In genomic region chr22:41524809-41525449, GRCh38 we compare ENCODE assay signal across 8 cellular contexts. TPM values are rescaled to one million over a fixed set of nuclear protein-coding genes. Genes with fewer than 3 reads are reported as not detected.
DNase-seq lines count a peak whose midpoint lies in the region; ATAC-seq and TF ChIP-seq lines count a peak whose summit lies in the region.

No MANE protein-coding gene starts in this region.

- CTCF ChIA-PET in Caco-2 (lab: Charles Lee): interaction anchor here (1.2 kb wide), 1 partner anchor 121 kb away, joined by 4 read pairs; no protein-coding TSS in a partner anchor
- CTCF ChIA-PET in activated B cell treated with CpG ODN at 0.5 μM for 24 hours (lab: Charles Lee): interaction anchor here (6.2 kb wide), 1 partner anchor 122 kb away, joined by 111 read pairs; no protein-coding TSS in a partner anchor

- no peak overlapping the region for H3K27ac ChIP-seq in SJCRH30

- POLR2A ChIA-PET in Caco-2 (lab: Charles Lee): interaction anchor here (0.9 kb wide), 1 partner anchor 79 kb away, joined by 4 read pairs; the partner anchor contains the start of gene TOB2
- POLR2A ChIA-PET in activated B cell treated with CpG ODN at 0.5 μM for 24 hours (lab: Charles Lee): interaction anchor here (0.6 to 2.5 kb wide), 5 partner anchors 47 to 121 kb away, joined by 3 to 6 read pairs (median 6); partner anchors contain the start of genes ACO2, PHF5A and TOB2

- H3K9me3 ChIP-seq in Caco-2: no peaks in the 10 kb centered on the region
- H3K9me3 ChIP-seq in SJCRH30 (replicated peaks): no peaks in the 10 kb centered on the region

- H3K4me3 Mint-ChIP-seq in Caco-2 (ENCODE audit: unreplicated experiment) (no peak overlapping the region), activated B cell treated with CpG ODN at 0.5 μM for 24 hours (no peak overlapping the region), chondrocyte (ENCODE audit: unreplicated experiment) (peak overlapping the region; percentile 38)

- intact Hi-C loops in Caco-2 (cut with micrococcal nuclease; ENCODE audit: unreplicated experiment) (no loop called here), activated B cell treated with CpG ODN at 0.5 μM for 24 hours (cut with micrococcal nuclease) (no loop called here), sciatic nerve (cut with DNase I) (no loop called here)

- DNase-seq in Caco-2: no peak
- no peak for DNase-seq in activated B cell treated with CpG ODN at 0.5 μM for 24 hours
- DNase-seq in chondrocyte (ENCODE audit: low spot score): no peak
- no peak for DNase-seq in sciatic nerve (ENCODE audit: low spot score)
- no peak for DNase-seq in SJCRH30

- ATAC-seq in activated B cell treated with CpG ODN at 0.5 μM for 24 hours (ENCODE audit: low read depth): peak; percentile 53
- ATAC-seq in sciatic nerve: peak; percentile 53
- ATAC-seq in GM21723 (IDR thresholded peaks at IDR 0.05; ENCODE audit: unreplicated experiment): no peak
- no peak for ATAC-seq in GM19023 (IDR thresholded peaks at IDR 0.05; ENCODE audit: unreplicated experiment)
- no peak for ATAC-seq in GM21367 (IDR thresholded peaks at IDR 0.05; ENCODE audit: unreplicated experiment)

- TF ChIP-seq CTCF in Caco-2 (IDR thresholded peaks at IDR 0.05; ENCODE audit: insufficient read depth in 1 of 2, low read depth in 1 of 2, low read length in 1 of 2, severe bottlenecking in 1 of 2, unreplicated experiment in 1 of 2) (no peak), activated B cell treated with CpG ODN at 0.5 μM for 24 hours (IDR thresholded peaks at IDR 0.05) (no peak), chondrocyte (IDR thresholded peaks at IDR 0.05) (no peak)

- H3K9me3 Mint-ChIP-seq in Caco-2 (ENCODE audit: unreplicated experiment): no peaks in the 10 kb centered on the region
- no peaks in the 10 kb centered on the region for H3K9me3 Mint-ChIP-seq in activated B cell treated with CpG ODN at 0.5 μM for 24 hours
- H3K9me3 Mint-ChIP-seq in chondrocyte (ENCODE audit: low read depth): no peaks in the 10 kb centered on the region

- BruUV-seq in Caco-2 (replicated peaks; lab: Mats Ljungman, UMichigan): no TSS peak

- H3K27me3 Mint-ChIP-seq in Caco-2 (ENCODE audit: insufficient read depth, unreplicated experiment) (no peaks in the 10 kb centered on the region), activated B cell treated with CpG ODN at 0.5 μM for 24 hours (no peaks in the 10 kb centered on the region), chondrocyte (ENCODE audit: low read depth) (no peaks in the 10 kb centered on the region)

- H3K4me1 Mint-ChIP-seq in Caco-2 (ENCODE audit: low read depth, unreplicated experiment): peaks cover 7% of the 10 kb centered on the region
- H3K4me1 Mint-ChIP-seq in activated B cell treated with CpG ODN at 0.5 μM for 24 hours: peaks cover 19% of the 10 kb centered on the region
- H3K4me1 Mint-ChIP-seq in chondrocyte (ENCODE audit: low read depth): peaks cover 14% of the 10 kb centered on the region

- H3K4me3 ChIP-seq in Caco-2 (ENCODE audit: low read depth, low read length) (no peak overlapping the region), SJCRH30 (no peak overlapping the region)

- H3K36me3 Mint-ChIP-seq in Caco-2 (ENCODE audit: insufficient read depth, unreplicated experiment) (peaks cover 98% of the 10 kb centered on the region), activated B cell treated with CpG ODN at 0.5 μM for 24 hours (ENCODE audit: low read depth) (peaks cover 76% of the 10 kb centered on the region), chondrocyte (ENCODE audit: low read depth) (peaks cover 6% of the 10 kb centered on the region)

- H3K36me3 ChIP-seq in Caco-2 (ENCODE audit: control insufficient read depth, insufficient read depth, low read length) (peaks cover 9% of the 10 kb centered on the region), SJCRH30 (peaks cover 23% of the 10 kb centered on the region)

- H3K27ac Mint-ChIP-seq in Caco-2 (ENCODE audit: unreplicated experiment) (peak overlapping the region; percentile 36), activated B cell treated with CpG ODN at 0.5 μM for 24 hours (peak overlapping the region; percentile 46), chondrocyte (ENCODE audit: unreplicated experiment) (peak overlapping the region; percentile 83)

- H3K27me3 ChIP-seq in Caco-2 (replicated peaks; ENCODE audit: control insufficient read depth, insufficient read depth, low read length) (no peaks in the 10 kb centered on the region), SJCRH30 (no peaks in the 10 kb centered on the region)

- H3K4me1 ChIP-seq in Caco-2: no peaks in the 10 kb centered on the region
- peaks cover 6% of the 10 kb centered on the region; the same call in 1 of the 2 replicates for H3K4me1 ChIP-seq in SJCRH30

RNA-seq across cellular contexts. Expression of gene POLR3H, which starts 19.3 kb away (rescaled TPM):
- 42.2 and 45.4 TPM in 2 replicates for total RNA-seq in Caco-2 (2022)
- 39.0 and 43.9 TPM in 2 replicates for total RNA-seq in activated B cell treated with CpG ODN at 0.5 μM for 24 hours
- total RNA-seq in chondrocyte: 39.6 to 57.3 TPM (median 41.5 TPM) in 3 replicates
- 26.6 TPM for total RNA-seq in sciatic nerve
- total RNA-seq in SJCRH30 (2014; rRNA removed; shearing (Covaris generic)): 12.9 and 14.7 TPM in 2 replicates

RNA-seq across cellular contexts. Expression of gene CSDC2, which starts 35.9 kb away (rescaled TPM):
- total RNA-seq in Caco-2 (2022) (0.37 and 0.41 TPM in 2 replicates), activated B cell treated with CpG ODN at 0.5 μM for 24 hours (not detected in 2 replicates), chondrocyte (12.7 to 21.7 TPM (median 20.9 TPM) in 3 replicates), sciatic nerve (1.6 TPM)
- total RNA-seq in SJCRH30 (2014; rRNA removed; shearing (Covaris generic)): 3.1 and 3.7 TPM in 2 replicates

RNA-seq across cellular contexts. Expression of gene ACO2, which starts 56.0 kb away (rescaled TPM):
- 90.5 and 95.5 TPM in 2 replicates for total RNA-seq in Caco-2 (2022)
- total RNA-seq in activated B cell treated with CpG ODN at 0.5 μM for 24 hours: 152 and 153 TPM in 2 replicates
- 60.9 to 85.6 TPM (median 62.4 TPM) in 3 replicates for total RNA-seq in chondrocyte
- total RNA-seq in sciatic nerve: 68.0 TPM
- 50.5 and 51.8 TPM in 2 replicates for total RNA-seq in SJCRH30 (2014; rRNA removed; shearing (Covaris generic))

RNA-seq across cellular contexts. Expression of gene PHF5A, which starts 56.4 kb away (rescaled TPM):
- total RNA-seq in Caco-2 (2022) (75.4 and 78.6 TPM in 2 replicates), activated B cell treated with CpG ODN at 0.5 μM for 24 hours (47.4 and 54.0 TPM in 2 replicates), chondrocyte (22.5 to 32.4 TPM (median 26.8 TPM) in 3 replicates), sciatic nerve (26.9 TPM)
- total RNA-seq in SJCRH30 (2014; rRNA removed; shearing (Covaris generic)): 98.8 and 106 TPM in 2 replicates

Comparison
In these comparisons a context has a peak if more than half of its experiments do, and no peak if none do; other contexts are left out.
1. ATAC-seq: peak in activated B cell treated with CpG ODN at 0.5 μM for 24 hours (single experiment) and sciatic nerve (single experiment); none in GM21723 (single experiment), GM19023 (single experiment) and GM21367 (single experiment).
2. Peak in every context shown above with its lines, with median percentiles within 50 percentile points of each other: H3K27ac Mint-ChIP-seq.